In genomic region chr7:28481131-28481926, GRCh38 we compare ENCODE assay signal across 9 cellular contexts.
A peak's percentile ranks its signal among the peaks of the same experiment; 100 is the strongest.
DNase-seq lines count a peak whose midpoint lies in the region; ATAC-seq lines count a peak whose summit lies in the region.
"Had no signal": no experiment of that assay in that cellular context is flagged by ENCODE, and none has a peak within 500 bp of the region (broad histone marks: within the 10 kb centered on the region; RNA-seq: fewer than 3 reads in every experiment).

No MANE protein-coding gene starts in this region.

- DNase-seq in NCI-H1694 treated with DMSO at 0.1 percent for 48 hours (lab: John Stamatoyannopoulos, UW) (no peak), GM19240 (ENCODE audit: insufficient read length, low spot score) (no peak), AML-193 (lab: John Stamatoyannopoulos, UW) (no peak), NCI-H524 treated with DMSO at 0.1 percent for 48 hours (lab: John Stamatoyannopoulos, UW) (no peak)

- no peak overlapping the region for H3K4me3 ChIP-seq in iPS-20b (ENCODE audit: low read length)
- H3K4me3 ChIP-seq: cardiac muscle cell had no signal

- peaks cover 53% of the 10 kb centered on the region for H3K4me1 ChIP-seq in iPS-20b (ENCODE audit: insufficient read depth, low read length)

- H3K36me3 ChIP-seq in iPS-20b (ENCODE audit: insufficient read depth, low read depth, low read length), result no peaks in the 10 kb centered on the region
- H3K36me3 ChIP-seq: cardiac muscle cell had no signal

- H3K9me3 ChIP-seq in iPS-20b (ENCODE audit: insufficient read depth, low read depth, low read length), result no peaks in the 10 kb centered on the region

- no peaks in the 10 kb centered on the region for H3K27me3 ChIP-seq in iPS-20b (ENCODE audit: insufficient read depth, low read length)
- H3K27me3 ChIP-seq: cardiac muscle cell had no signal

- H3K27ac ChIP-seq in iPS-20b (ENCODE audit: low read length), result no peak overlapping the region
- H3K27ac ChIP-seq: cardiac muscle cell had no signal

- H3K9ac ChIP-seq in iPS-20b (ENCODE audit: low read depth, low read length), result 0 out of 2 replicates have a peak overlapping the region, but pooled peaks have one; percentile 8

- ATAC-seq in GM18498 (IDR thresholded peaks at IDR 0.05; ENCODE audit: unreplicated experiment) (peak; percentile 67), GM21717 (IDR thresholded peaks at IDR 0.05; ENCODE audit: unreplicated experiment) (peak; percentile 74), HG03565 (IDR thresholded peaks at IDR 0.05; ENCODE audit: unreplicated experiment) (peak; percentile 47)
